8 cellular contexts compared by ENCODE assay signal in the genomic region with DNA sequence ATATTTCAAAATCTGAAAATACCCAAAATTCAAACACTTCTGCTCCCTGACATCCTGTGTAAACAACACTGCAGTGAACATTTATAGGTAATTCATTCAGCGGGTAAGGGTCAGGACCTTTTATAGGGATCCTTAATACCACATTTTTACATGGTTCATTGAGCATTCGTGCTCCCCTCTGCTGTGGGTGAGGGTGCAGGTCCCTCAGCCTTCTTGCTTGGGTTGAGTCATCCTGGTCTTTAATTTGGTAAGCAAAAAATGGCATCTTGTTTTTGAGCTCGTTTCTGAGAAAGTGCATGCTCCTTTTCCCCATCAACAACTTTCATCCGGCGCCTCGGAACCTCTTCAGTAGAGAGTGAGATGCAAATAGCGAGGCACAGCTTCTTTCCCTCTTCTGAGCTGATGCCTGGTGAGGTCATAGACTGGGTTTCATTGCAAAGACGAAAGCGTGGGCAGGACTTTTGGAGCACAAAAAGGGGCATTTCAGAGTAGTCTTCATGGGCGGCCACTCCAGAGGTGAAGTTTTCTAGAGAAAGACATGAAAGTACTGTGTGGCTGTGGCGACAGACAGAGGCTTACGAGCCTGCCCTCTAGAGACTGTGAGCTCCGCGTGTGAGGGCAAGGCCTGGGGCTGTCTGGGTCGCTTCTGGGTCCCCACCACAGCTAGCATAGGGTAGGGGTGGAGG. TPM values are rescaled to one million over a fixed set of nuclear protein-coding genes. Genes with fewer than 3 reads are reported as not detected.
DNase-seq lines count a peak whose midpoint lies in the region; ATAC-seq and TF ChIP-seq lines count a peak whose summit lies in the region.

No MANE protein-coding gene starts in this region.

- no peaks in the 10 kb centered on the region for H3K9me3 ChIP-seq in stomach smooth muscle (ENCODE audit: control insufficient read depth in 2 of 2, low read length in 2 of 2)

- no peak overlapping the region for H3K4me2 ChIP-seq in mesendoderm (ENCODE audit: low read length)

- H4K8ac ChIP-seq in mesendoderm (ENCODE audit: low read depth, low read length), result no peak overlapping the region

- no peak overlapping the region for H2BK5ac ChIP-seq in mesendoderm (ENCODE audit: low read length)

- CTCF ChIA-PET in HEK293T (lab: Yijun Ruan, JAX), result interaction anchor here (0.7 kb wide), 1 partner anchor 61 kb away, joined by 3 read pairs; no protein-coding TSS in a partner anchor

- peak; percentile 67 for ATAC-seq in GM18519 (IDR thresholded peaks at IDR 0.05; ENCODE audit: low FRiP score, unreplicated experiment)
- peak; percentile 77 for ATAC-seq in HG02943 (IDR thresholded peaks at IDR 0.05; ENCODE audit: low read depth, unreplicated experiment)

- H2BK120ac ChIP-seq in mesendoderm (ENCODE audit: low read depth, low read length), result no peak overlapping the region

- H3K56ac ChIP-seq in mesendoderm (ENCODE audit: low read length), result peak overlapping the region; percentile 34

- peak overlapping the region; percentile 80 for H3K23ac ChIP-seq in mesendoderm (ENCODE audit: low read length)

- no peaks in the 10 kb centered on the region for H3K27me3 ChIP-seq in mesendoderm (ENCODE audit: insufficient read depth, low read length, poor library complexity)
- no peaks in the 10 kb centered on the region for H3K27me3 ChIP-seq in stomach smooth muscle (ENCODE audit: control insufficient read depth in 1 of 2, insufficient read depth in 2 of 2, low read length in 2 of 2)

- H3K27ac ChIP-seq in mesendoderm (ENCODE audit: low read depth, low read length) (peak overlapping the region; percentile 22), stomach smooth muscle (ENCODE audit: low read length) (peak overlapping the region; percentile 77)

- H3K18ac ChIP-seq in mesendoderm (ENCODE audit: low read length), result no peak overlapping the region

- peak; percentile 78 to 82 for DNase-seq in activated CD4-positive, alpha-beta T cell treated with anti-CD3 and anti-CD28 coated beads, Interleukin-2, amount 50 U/mL, for 4 hours
- no peak for DNase-seq in mesendoderm
- no peak for DNase-seq in ureter (ENCODE audit: low spot score)
- no peak for DNase-seq in HEK293T (ENCODE audit: extremely low spot score)
- no peak for DNase-seq in NCI-H1105 treated with DMSO at 0.1 percent for 48 hours (lab: John Stamatoyannopoulos, UW)

- POLR2A ChIA-PET in HEK293T (lab: Yijun Ruan, JAX), result interaction anchor here (0.7 to 1.4 kb wide), 2 partner anchors 55 to 70 kb away, joined by 3 read pairs; a partner anchor contains a TSS

- H3K36me3 ChIP-seq in mesendoderm (ENCODE audit: control insufficient read depth, insufficient read depth, low read length) (peaks cover 10% of the 10 kb centered on the region), stomach smooth muscle (ENCODE audit: control insufficient read depth in 2 of 2, insufficient read depth in 2 of 2, low read length in 2 of 2) (peaks cover 0 to 8% of the 10 kb centered on the region in 2 donors)

- H3K9ac ChIP-seq in mesendoderm (ENCODE audit: low read length) (peak overlapping the region; percentile 40), stomach smooth muscle (ENCODE audit: low read length in 2 of 2) (no peak overlapping the region)

- H2BK15ac ChIP-seq in mesendoderm (replicated peaks; ENCODE audit: low read depth), result no peak overlapping the region

- H4K5ac ChIP-seq in mesendoderm (ENCODE audit: low read length), result no peak overlapping the region

- no peak overlapping the region for H2AK5ac ChIP-seq in mesendoderm (ENCODE audit: low read length)

- peaks cover 12% of the 10 kb centered on the region for H3K79me2 ChIP-seq in mesendoderm (ENCODE audit: control insufficient read depth, insufficient read depth, low read length)

- peaks cover 19% of the 10 kb centered on the region for H3K79me1 ChIP-seq in mesendoderm (ENCODE audit: low read length)

- WGBS in mesendoderm (ENCODE audit: extremely low coverage, insufficient coverage, low lambda C conversion rate), result no CpG with 5 or more reads among the region's 15 CpGs

- H3K4me1 ChIP-seq in mesendoderm (ENCODE audit: control insufficient read depth, low read depth, low read length) (peaks cover 9% of the 10 kb centered on the region), stomach smooth muscle (ENCODE audit: control insufficient read depth, insufficient read depth, low read length) (peaks cover 50% of the 10 kb centered on the region)

- H3K4ac ChIP-seq in mesendoderm (ENCODE audit: low read depth, low read length), result no peak overlapping the region

- no peak overlapping the region for H3K4me3 ChIP-seq in mesendoderm (ENCODE audit: low read length)
- peak overlapping the region in 1 of 2 donors; percentile 15 for H3K4me3 ChIP-seq in stomach smooth muscle (ENCODE audit: low read length in 2 of 2)

TF ChIP-seq in HEK293T, 16 proteins besides CTCF, POLR2A, EP300 and RAD21:
- no peak for TF ChIP-seq BHLHE40 (IDR thresholded peaks at IDR 0.05; ENCODE audit: borderline replicate concordance)
- TF ChIP-seq CTBP1 (IDR thresholded peaks at IDR 0.05; ENCODE audit: borderline replicate concordance), result no peak
- TF ChIP-seq, protein P1, sequence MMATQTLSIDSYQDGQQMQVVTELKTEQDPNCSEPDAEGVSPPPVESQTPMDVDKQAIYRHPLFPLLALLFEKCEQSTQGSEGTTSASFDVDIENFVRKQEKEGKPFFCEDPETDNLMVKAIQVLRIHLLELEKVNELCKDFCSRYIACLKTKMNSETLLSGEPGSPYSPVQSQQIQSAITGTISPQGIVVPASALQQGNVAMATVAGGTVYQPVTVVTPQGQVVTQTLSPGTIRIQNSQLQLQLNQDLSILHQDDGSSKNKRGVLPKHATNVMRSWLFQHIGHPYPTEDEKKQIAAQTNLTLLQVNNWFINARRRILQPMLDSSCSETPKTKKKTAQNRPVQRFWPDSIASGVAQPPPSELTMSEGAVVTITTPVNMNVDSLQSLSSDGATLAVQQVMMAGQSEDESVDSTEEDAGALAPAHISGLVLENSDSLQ (IDR thresholded peaks at IDR 0.05), result no peak
- no peak for TF ChIP-seq L3MBTL2 (conservative IDR thresholded peaks at IDR 0.05)
- no peak for TF ChIP-seq ELF4 (IDR thresholded peaks at IDR 0.05)
- no peak for TF ChIP-seq ARNT (IDR thresholded peaks at IDR 0.05)
- TF ChIP-seq NFRKB (IDR thresholded peaks at IDR 0.05), result no peak
- no peak for TF ChIP-seq SP1 (IDR thresholded peaks at IDR 0.05)

RNA-seq across cellular contexts. Expression of a gene that starts 44.5 kb away (rescaled TPM):
- 5.3 TPM for polyA plus RNA-seq in mesendoderm (2013, experiment 1 of 2)
- 4.7 TPM for polyA plus RNA-seq in mesendoderm (2013, experiment 2 of 2)
- total RNA-seq in ureter, result 9.9 TPM

RNA-seq across cellular contexts. Expression of a gene that starts 55.8 kb away (rescaled TPM):
- polyA plus RNA-seq in mesendoderm (2013, experiment 1 of 2), result 240 TPM
- 241 TPM for polyA plus RNA-seq in mesendoderm (2013, experiment 2 of 2)
- 56.9 TPM for total RNA-seq in ureter

Comparison
In these comparisons a context has a peak if more than half of its experiments do, and no peak if none do; other contexts are left out.
1. DNase-seq: peak in activated CD4-positive, alpha-beta T cell treated with anti-CD3 and anti-CD28 coated beads, Interleukin-2, amount 50 U/mL, for 4 hours (2 of 2); none in mesendoderm (single experiment), ureter (single experiment), HEK293T (single experiment) and NCI-H1105 treated with DMSO at 0.1 percent for 48 hours (single experiment).